ENCODE assay signal across 8 cellular contexts in the genomic region with DNA sequence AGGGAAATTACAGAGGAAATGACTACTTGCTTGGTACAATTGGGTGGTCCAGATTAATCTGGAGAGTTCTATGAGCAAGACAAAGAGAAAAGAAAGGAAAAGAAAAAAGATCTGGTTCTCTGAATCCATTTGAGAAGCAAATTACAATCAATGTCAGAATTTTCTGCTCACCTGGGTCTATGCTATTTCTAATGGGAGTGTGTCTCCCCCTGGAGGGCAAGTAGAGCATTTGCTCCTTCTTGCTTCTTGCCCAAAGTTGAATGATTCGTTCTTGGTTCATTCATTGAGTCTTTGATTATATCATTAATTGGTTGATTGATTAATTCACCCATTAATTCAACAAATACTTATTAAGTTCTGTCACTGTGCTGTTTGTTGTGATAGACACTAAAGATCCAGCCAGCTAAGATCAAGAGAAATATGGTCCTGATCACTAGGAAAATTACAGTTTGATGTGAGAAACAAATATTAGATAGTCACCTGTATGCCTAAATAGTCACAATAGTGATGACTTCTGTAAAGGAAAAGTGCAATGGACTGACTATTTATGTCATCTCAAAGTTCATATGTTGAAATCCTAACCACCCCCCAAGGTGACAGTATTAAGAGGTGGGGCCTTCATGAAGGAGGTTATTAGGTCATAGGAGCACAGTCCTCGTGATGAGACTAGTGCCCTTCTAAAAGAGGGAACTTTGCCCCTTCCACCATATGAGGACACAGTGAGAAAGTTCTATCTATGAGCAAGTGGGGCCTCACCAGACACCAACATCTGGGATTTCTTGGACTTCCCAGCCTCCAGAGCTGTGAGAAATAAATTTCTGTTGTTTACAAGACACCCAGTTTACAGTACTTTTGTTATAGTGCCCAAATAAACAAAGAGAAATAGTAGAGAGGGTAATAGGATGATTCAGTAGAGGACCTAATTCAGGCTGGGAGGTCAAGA. TPM values are rescaled to one million over a fixed set of nuclear protein-coding genes. Genes with fewer than 3 reads are reported as not detected.
DNase-seq lines count a peak whose midpoint lies in the region; ATAC-seq and TF ChIP-seq lines count a peak whose summit lies in the region.

No MANE protein-coding gene starts in this region.

- ATAC-seq in HG03196 (IDR thresholded peaks at IDR 0.05; ENCODE audit: unreplicated experiment) (no peak), HG02852 (IDR thresholded peaks at IDR 0.05; ENCODE audit: unreplicated experiment) (no peak)

- peaks cover 31% of the 10 kb centered on the region for H3K4me1 ChIP-seq in parathyroid adenoma

- peak overlapping the region; percentile 67 for H2AFZ ChIP-seq in parathyroid adenoma

- no peak overlapping the region for H3K9ac ChIP-seq in parathyroid adenoma

- no peaks in the 10 kb centered on the region for H3K79me2 ChIP-seq in parathyroid adenoma

- H3K27me3 ChIP-seq in parathyroid adenoma (ENCODE audit: control insufficient read depth, insufficient read depth, low read length), result no peaks in the 10 kb centered on the region

- H3K4me3 ChIP-seq in fibroblast of the aortic adventitia (ENCODE audit: low read depth, low read length), result no peak overlapping the region
- H3K4me3 ChIP-seq in parathyroid adenoma (ENCODE audit: low read depth, low read length), result no peak overlapping the region

- peak; percentile 37 for DNase-seq in DMS114 treated with DMSO at 0.1 percent for 48 hours (lab: John Stamatoyannopoulos, UW; ENCODE audit: unreplicated experiment)
- peak; percentile 38 for DNase-seq in HCEC 1CT
- peak; percentile 54 for DNase-seq in NCI-H460 (ENCODE audit: extremely low read depth, low read depth)
- DNase-seq in activated CD8-positive, alpha-beta memory T cell treated with anti-CD3 and anti-CD28 coated beads, Interleukin-2, amount 50 U/mL, for 4 hours, result peak; percentile 36
- peak; percentile 81 for DNase-seq in fibroblast of the aortic adventitia (ENCODE audit: low read depth)

- TF ChIP-seq CTCF in fibroblast of the aortic adventitia (IDR thresholded peaks at IDR 0.05; ENCODE audit: insufficient read depth, low read length) (peak; percentile 97), parathyroid adenoma (IDR thresholded peaks at IDR 0.05) (peak; percentile 95)

- no peak overlapping the region for H3K4me2 ChIP-seq in parathyroid adenoma (ENCODE audit: low read length)

- no peaks in the 10 kb centered on the region for H3K36me3 ChIP-seq in parathyroid adenoma (ENCODE audit: control insufficient read depth, insufficient read depth, low read length)

- no peak overlapping the region for H3K27ac ChIP-seq in parathyroid adenoma

- H3K9me3 ChIP-seq in parathyroid adenoma (ENCODE audit: control insufficient read depth, low read length), result no peaks in the 10 kb centered on the region

RNA-seq across cellular contexts. Expression of a gene that starts 8.0 kb away (rescaled TPM):
- total RNA-seq in NCI-H460 (2014; rRNA removed; shearing (Covaris generic)), result 20.5 and 27.2 TPM in 2 replicates
- 7.6 and 16.2 TPM in 2 replicates for polyA plus RNA-seq in NCI-H460 (2014; cell fraction: nucleus; rRNA removed)
- total RNA-seq in fibroblast of the aortic adventitia (ENCODE audit: low replicate concordance), result 29.7 and 32.8 TPM in 2 replicates

RNA-seq across cellular contexts. Expression of a gene that starts 18.1 kb away (rescaled TPM):
- total RNA-seq in NCI-H460 (2014; rRNA removed; shearing (Covaris generic)), result 0.45 and 1.1 TPM in 2 replicates
- not detected in 2 replicates for polyA plus RNA-seq in NCI-H460 (2014; cell fraction: nucleus; rRNA removed)
- 0.63 and 1.1 TPM in 2 replicates for total RNA-seq in fibroblast of the aortic adventitia (ENCODE audit: low replicate concordance)

RNA-seq across cellular contexts. Expression of a gene that starts 37.7 kb away (rescaled TPM):
- total RNA-seq in NCI-H460 (2014; rRNA removed; shearing (Covaris generic)), result not detected in 2 replicates
- not detected in 2 replicates for polyA plus RNA-seq in NCI-H460 (2014; cell fraction: nucleus; rRNA removed)
- total RNA-seq in fibroblast of the aortic adventitia (ENCODE audit: low replicate concordance), result not detected in 2 replicates

RNA-seq across cellular contexts. Expression of a gene that starts 46.2 kb away (rescaled TPM):
- total RNA-seq in NCI-H460 (2014; rRNA removed; shearing (Covaris generic)), result 86.0 and 103 TPM in 2 replicates
- 138 and 186 TPM in 2 replicates for polyA plus RNA-seq in NCI-H460 (2014; cell fraction: nucleus; rRNA removed)
- total RNA-seq in fibroblast of the aortic adventitia (ENCODE audit: low replicate concordance), result 50.5 and 93.8 TPM in 2 replicates

RNA-seq across cellular contexts. Expression of a gene that starts 59.5 kb away (rescaled TPM):
- 27.3 and 30.2 TPM in 2 replicates for total RNA-seq in NCI-H460 (2014; rRNA removed; shearing (Covaris generic))
- 15.9 and 24.7 TPM in 2 replicates for polyA plus RNA-seq in NCI-H460 (2014; cell fraction: nucleus; rRNA removed)
- 33.8 and 43.8 TPM in 2 replicates for total RNA-seq in fibroblast of the aortic adventitia (ENCODE audit: low replicate concordance)
